Comparison of ENCODE assay signal across 1 cellular context in the genomic region with DNA sequence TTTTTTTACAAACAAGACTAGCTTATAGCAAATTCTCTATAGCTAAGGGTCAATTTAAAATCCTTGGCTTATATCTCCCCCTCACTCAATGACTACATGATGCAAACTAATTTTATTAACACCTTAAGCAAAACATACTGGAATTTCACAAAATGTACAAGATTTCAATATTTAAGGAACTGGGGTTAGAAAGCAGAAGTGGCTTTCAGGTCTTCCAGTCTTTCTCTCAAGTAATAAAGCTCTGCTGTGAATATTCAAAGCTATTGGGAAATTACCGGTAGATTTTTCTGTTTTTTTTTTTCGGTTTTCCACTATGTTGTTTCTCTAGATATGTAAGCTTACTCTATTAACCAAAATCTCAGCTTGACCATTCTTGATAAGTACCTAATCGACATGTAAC.
TF ChIP-seq lines count a peak whose summit lies in the region.

No MANE protein-coding gene starts in this region.

TF ChIP-seq in endothelial cell of umbilical vein, 7 proteins besides CTCF, POLR2A, EP300 and RAD21:
- TF ChIP-seq GATA2 (IDR thresholded peaks at IDR 0.05; ENCODE audit: insufficient read depth, insufficient read length, low read depth, low read length) (no peak), EZH2 (IDR thresholded peaks at IDR 0.05; ENCODE audit: borderline replicate concordance, low read depth, low read length, severe bottlenecking) (no peak), MYC (IDR thresholded peaks at IDR 0.05; ENCODE audit: low read depth, low read length) (no peak), FOS (IDR thresholded peaks at IDR 0.05; ENCODE audit: borderline replicate concordance, insufficient read depth, low read length) (no peak), JUN (IDR thresholded peaks at IDR 0.05; ENCODE audit: borderline replicate concordance, insufficient read depth, insufficient read length, low read depth) (no peak), POLR2AphosphoS5 (IDR thresholded peaks at IDR 0.05; ENCODE audit: insufficient read depth, low read depth, low read length) (no peak)
- TF ChIP-seq, protein P1, sequence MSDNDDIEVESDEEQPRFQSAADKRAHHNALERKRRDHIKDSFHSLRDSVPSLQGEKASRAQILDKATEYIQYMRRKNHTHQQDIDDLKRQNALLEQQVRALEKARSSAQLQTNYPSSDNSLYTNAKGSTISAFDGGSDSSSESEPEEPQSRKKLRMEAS (IDR thresholded peaks at IDR 0.05; ENCODE audit: insufficient read depth, insufficient read length), result no peak
